12 cellular contexts compared by ENCODE assay signal in the genomic region with DNA sequence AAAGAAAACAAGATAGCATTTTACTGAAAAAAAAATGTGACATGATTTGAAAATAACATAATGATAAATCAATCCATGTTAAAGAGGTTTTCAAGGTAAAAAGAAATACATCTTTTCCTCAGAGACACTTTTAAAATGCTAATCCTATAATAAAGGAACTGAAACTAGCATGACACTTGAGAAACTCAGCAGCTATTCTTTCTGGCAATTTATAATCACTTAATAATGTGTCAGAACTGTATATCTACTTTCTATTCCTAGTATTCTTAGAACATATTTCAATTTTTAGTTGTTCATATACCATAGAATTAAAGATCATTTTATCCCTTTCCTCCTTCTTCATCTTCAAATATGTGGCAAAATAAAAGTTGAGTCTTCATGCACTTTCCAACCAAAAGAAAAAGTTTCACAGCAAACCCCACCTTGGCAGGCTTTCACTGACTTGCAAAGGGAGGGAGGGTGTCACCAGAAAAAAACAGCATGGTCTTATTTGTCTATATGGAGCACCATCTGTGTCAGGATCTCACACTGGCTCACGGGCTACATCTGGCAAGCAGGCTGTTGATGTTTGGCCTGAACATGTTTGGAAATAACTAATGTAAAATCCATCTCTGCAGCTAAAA.
DNase-seq lines count a peak whose midpoint lies in the region; ATAC-seq and TF ChIP-seq lines count a peak whose summit lies in the region.
"Had no signal": no experiment of that assay in that cellular context is flagged by ENCODE, and none has a peak within 500 bp of the region (broad histone marks: within the 10 kb centered on the region; RNA-seq: fewer than 3 reads in every experiment).

No MANE protein-coding gene starts in this region.

- H3K27ac ChIP-seq in WERI-Rb-1: peak overlapping the region; percentile 76; the same call in 1 of the 2 replicates
- peak overlapping the region in 1 of 2 donors; percentile 41 for H3K27ac ChIP-seq in coronary artery

- TF ChIP-seq CTCF in WERI-Rb-1 (IDR thresholded peaks at IDR 0.05; ENCODE audit: low read depth, low read length) (no peak), coronary artery (IDR thresholded peaks at IDR 0.05) (no peak)

- no peaks in the 10 kb centered on the region for H3K36me3 ChIP-seq in WERI-Rb-1

- DNase-seq in WERI-Rb-1: peak; percentile 27
- no peak for DNase-seq in kidney glomerular epithelial cell (lab: John Stamatoyannopoulos, UW)
- DNase-seq in OCI-M2 (lab: John Stamatoyannopoulos, UW; ENCODE audit: unreplicated experiment): no peak
- DNase-seq in coronary artery (ENCODE audit: low spot score): no peak
- no peak for DNase-seq in foreskin melanocyte
- DNase-seq: Calu3; effector memory CD4-positive, alpha-beta T cell; immature natural killer cell; NCI-H2107 had no signal

- ATAC-seq in GM18867 (IDR thresholded peaks at IDR 0.05; ENCODE audit: unreplicated experiment): peak; percentile 75
- peak; percentile 81 for ATAC-seq in GM21723 (IDR thresholded peaks at IDR 0.05; ENCODE audit: unreplicated experiment)
- peak; percentile 83 for ATAC-seq in HG03342 (IDR thresholded peaks at IDR 0.05; ENCODE audit: unreplicated experiment)

- H3K9me3 ChIP-seq in WERI-Rb-1 (ENCODE audit: severe bottlenecking): no peaks in the 10 kb centered on the region

- H3K27me3 ChIP-seq in WERI-Rb-1 (ENCODE audit: insufficient read depth, low read depth, severe bottlenecking): no peaks in the 10 kb centered on the region

- H3K4me3 ChIP-seq in WERI-Rb-1 (ENCODE audit: low read depth, low read length): no peak overlapping the region
- H3K4me3 ChIP-seq in coronary artery: no peak overlapping the region
